ENCODE assay signal across 9 cellular contexts in genomic region chr10:97412891-97413304, GRCh38. TPM values are rescaled to one million over a fixed set of nuclear protein-coding genes. Genes with fewer than 3 reads are reported as not detected.
DNase-seq lines count a peak whose midpoint lies in the region; ATAC-seq and TF ChIP-seq lines count a peak whose summit lies in the region.
"Had no signal": no experiment of that assay in that cellular context is flagged by ENCODE, and none has a peak within 500 bp of the region (broad histone marks: within the 10 kb centered on the region; RNA-seq: fewer than 3 reads in every experiment).

No MANE protein-coding gene starts in this region.

- TF ChIP-seq CTCF in testis (IDR thresholded peaks at IDR 0.05), result no peak

- no CpG with 5 or more reads among the region's 10 CpGs for WGBS in neuronal stem cell (ENCODE audit: extremely low coverage in 2 of 2, insufficient read length in 2 of 2, insufficient replicate concordance in 1 of 2), 2 donors
- 88 to 94% methylated on average over 10 of the region's 10 CpGs for WGBS in testis, 2 donors

- H3K23ac ChIP-seq in neuronal stem cell (ENCODE audit: low read depth, low read length, poor library complexity), result no peak overlapping the region

- H2AK5ac ChIP-seq in neuronal stem cell (ENCODE audit: low read depth, low read length), result peak overlapping the region; percentile 59

- H3K4me1 ChIP-seq in neuronal stem cell (ENCODE audit: control insufficient read depth in 2 of 2, insufficient read depth in 1 of 2, low read depth in 1 of 2, low read length in 2 of 2) (peaks cover 6 to 9% of the 10 kb centered on the region in 2 donors), testis (peaks cover 7% of the 10 kb centered on the region)

- no peak overlapping the region for H4K91ac ChIP-seq in neuronal stem cell (ENCODE audit: low read depth, low read length, poor library complexity)

- no peak overlapping the region for H3K14ac ChIP-seq in neuronal stem cell (ENCODE audit: low read length)

- no peak overlapping the region for H4K8ac ChIP-seq in neuronal stem cell (ENCODE audit: low read depth, low read length)

- no peak overlapping the region for H3K4me3 ChIP-seq in neuronal stem cell (ENCODE audit: low read length in 2 of 2)
- no peak overlapping the region for H3K4me3 ChIP-seq in testis

- peak overlapping the region; percentile 76 for H3K27ac Mint-ChIP-seq in activated naive CD4-positive, alpha-beta T cell treated with anti-CD3 and anti-CD28 coated beads, Interleukin-2, amount 50 U/mL, for 24 hours

- H3K9ac ChIP-seq in neuronal stem cell (ENCODE audit: low read depth, low read length, poor library complexity), result no peak overlapping the region

- H2BK15ac ChIP-seq in neuronal stem cell (ENCODE audit: low read length), result peak overlapping the region; percentile 35

- H2AFZ ChIP-seq in neuronal stem cell (ENCODE audit: low read length), result no peak overlapping the region

- no peaks in the 10 kb centered on the region for H3K27me3 ChIP-seq in neuronal stem cell (ENCODE audit: control insufficient read depth in 3 of 3, insufficient read depth in 3 of 3, low read depth in 1 of 3, low read length in 3 of 3)
- no peaks in the 10 kb centered on the region for H3K27me3 ChIP-seq in testis

- H3K4me3 Mint-ChIP-seq in activated naive CD4-positive, alpha-beta T cell treated with anti-CD3 and anti-CD28 coated beads, Interleukin-2, amount 50 U/mL, for 24 hours, result peak overlapping the region; percentile 55

- no peaks in the 10 kb centered on the region for H3K9me3 ChIP-seq in KOPT-K1 (ENCODE audit: insufficient read depth, low read length, poor library complexity, severe bottlenecking)
- no peaks in the 10 kb centered on the region for H3K9me3 ChIP-seq in neuronal stem cell (replicated peaks in 1 of 2; ENCODE audit: control insufficient read depth in 2 of 2, insufficient read depth in 1 of 2, low read depth in 1 of 2, low read length in 2 of 2)
- no peaks in the 10 kb centered on the region for H3K9me3 ChIP-seq in testis

- no peaks in the 10 kb centered on the region for H3K9me3 Mint-ChIP-seq in activated naive CD4-positive, alpha-beta T cell treated with anti-CD3 and anti-CD28 coated beads, Interleukin-2, amount 50 U/mL, for 24 hours

- DNase-seq in GDM1 (lab: John Stamatoyannopoulos, UW) (peak; percentile 17), neuronal stem cell (ENCODE audit: low spot score) (no peak), testis (no peak)
- no peak for DNase-seq in central memory CD4-positive, alpha-beta T cell
- DNase-seq: NCI-H2029 had no signal

- no peaks in the 10 kb centered on the region for H3K27me3 Mint-ChIP-seq in activated naive CD4-positive, alpha-beta T cell treated with anti-CD3 and anti-CD28 coated beads, Interleukin-2, amount 50 U/mL, for 24 hours

- H3K27ac ChIP-seq in KOPT-K1 (ENCODE audit: low read depth, low read length, poor library complexity, severe bottlenecking), result peak overlapping the region; percentile 22
- H3K27ac ChIP-seq in neuronal stem cell (replicated peaks; ENCODE audit: low read length), result no peak overlapping the region
- no peak overlapping the region for H3K27ac ChIP-seq in testis

- peak overlapping the region; percentile 0 for H3K18ac ChIP-seq in neuronal stem cell (ENCODE audit: low read length)

- H2BK120ac ChIP-seq in neuronal stem cell (ENCODE audit: low read depth, low read length), result no peak overlapping the region

- no peak overlapping the region for H3K4me2 ChIP-seq in neuronal stem cell (ENCODE audit: insufficient read depth, low read length, poor library complexity, severe bottlenecking)

- ATAC-seq in GM18868 (IDR thresholded peaks at IDR 0.05; ENCODE audit: unreplicated experiment) (no peak), HG03025 (IDR thresholded peaks at IDR 0.05; ENCODE audit: low FRiP score, unreplicated experiment) (no peak)

- TF ChIP-seq POLR2A in testis (IDR thresholded peaks at IDR 0.05), result no peak

- H3K79me1 ChIP-seq in neuronal stem cell (ENCODE audit: low read depth, low read length), result no peaks in the 10 kb centered on the region

- no peak overlapping the region for H3K4ac ChIP-seq in neuronal stem cell (ENCODE audit: low read length)

- no peak overlapping the region for H2BK5ac ChIP-seq in neuronal stem cell (ENCODE audit: low read length)

- no peaks in the 10 kb centered on the region for H3K36me3 ChIP-seq in KOPT-K1 (ENCODE audit: insufficient read depth, low read length)
- H3K36me3 ChIP-seq in neuronal stem cell (replicated peaks in 1 of 2; ENCODE audit: control insufficient read depth in 2 of 2, insufficient read depth in 2 of 2, low read length in 2 of 2), result no peaks in the 10 kb centered on the region
- no peaks in the 10 kb centered on the region for H3K36me3 ChIP-seq in testis (ENCODE audit: low read depth, missing control alignments)

- no peak overlapping the region for H2BK12ac ChIP-seq in neuronal stem cell (ENCODE audit: low read length)

- intact Hi-C loops in testis (cut with DNase I; ENCODE audit: low total_unique reads), result no loop called here

- peaks cover 1% of the 10 kb centered on the region for H3K36me3 Mint-ChIP-seq in activated naive CD4-positive, alpha-beta T cell treated with anti-CD3 and anti-CD28 coated beads, Interleukin-2, amount 50 U/mL, for 24 hours

- peaks cover 48% of the 10 kb centered on the region for H3K4me1 Mint-ChIP-seq in activated naive CD4-positive, alpha-beta T cell treated with anti-CD3 and anti-CD28 coated beads, Interleukin-2, amount 50 U/mL, for 24 hours

RNA-seq across cellular contexts. Expression of gene RRP12, which starts 11.8 kb away (rescaled TPM):
- polyA plus RNA-seq in neuronal stem cell (2013, experiment 1 of 2), result 10.3 TPM
- 9.5 TPM for polyA plus RNA-seq in neuronal stem cell (2013, experiment 2 of 2)
- total RNA-seq in testis, result 10 to 100 TPM; 53.5 to 54.6 TPM
- 38.1 TPM for polyA plus RNA-seq in testis (ENCODE audit: insufficient read depth, low read depth, low replicate concordance)

RNA-seq across cellular contexts. Expression of gene PGAM1, which starts 13.1 kb away (rescaled TPM):
- polyA plus RNA-seq in neuronal stem cell (2013, experiment 1 of 2), result 252 TPM
- polyA plus RNA-seq in neuronal stem cell (2013, experiment 2 of 2), result 248 TPM
- total RNA-seq in testis, result 100 to 1,000 TPM; 244 to 279 TPM
- 238 TPM for polyA plus RNA-seq in testis (ENCODE audit: insufficient read depth, low read depth, low replicate concordance)

RNA-seq across cellular contexts. Expression of gene EXOSC1, which starts 32.9 kb away (rescaled TPM):
- 57.3 TPM for polyA plus RNA-seq in neuronal stem cell (2013, experiment 1 of 2)
- 58.3 TPM for polyA plus RNA-seq in neuronal stem cell (2013, experiment 2 of 2)
- total RNA-seq in testis, result 10 to 100 TPM; 24.5 to 27.9 TPM
- 31.4 TPM for polyA plus RNA-seq in testis (ENCODE audit: insufficient read depth, low read depth, low replicate concordance)

RNA-seq across cellular contexts. Expression of gene ZDHHC16, which starts 33.1 kb away (rescaled TPM):
- polyA plus RNA-seq in neuronal stem cell (2013, experiment 1 of 2), result 23.5 TPM
- 23.2 TPM for polyA plus RNA-seq in neuronal stem cell (2013, experiment 2 of 2)
- 10 to 100 TPM; 42.8 to 58.0 TPM for total RNA-seq in testis
- polyA plus RNA-seq in testis (ENCODE audit: insufficient read depth, low read depth, low replicate concordance), result 40.5 TPM
